ENCODE assay signal across 1 cellular context in the genomic region with DNA sequence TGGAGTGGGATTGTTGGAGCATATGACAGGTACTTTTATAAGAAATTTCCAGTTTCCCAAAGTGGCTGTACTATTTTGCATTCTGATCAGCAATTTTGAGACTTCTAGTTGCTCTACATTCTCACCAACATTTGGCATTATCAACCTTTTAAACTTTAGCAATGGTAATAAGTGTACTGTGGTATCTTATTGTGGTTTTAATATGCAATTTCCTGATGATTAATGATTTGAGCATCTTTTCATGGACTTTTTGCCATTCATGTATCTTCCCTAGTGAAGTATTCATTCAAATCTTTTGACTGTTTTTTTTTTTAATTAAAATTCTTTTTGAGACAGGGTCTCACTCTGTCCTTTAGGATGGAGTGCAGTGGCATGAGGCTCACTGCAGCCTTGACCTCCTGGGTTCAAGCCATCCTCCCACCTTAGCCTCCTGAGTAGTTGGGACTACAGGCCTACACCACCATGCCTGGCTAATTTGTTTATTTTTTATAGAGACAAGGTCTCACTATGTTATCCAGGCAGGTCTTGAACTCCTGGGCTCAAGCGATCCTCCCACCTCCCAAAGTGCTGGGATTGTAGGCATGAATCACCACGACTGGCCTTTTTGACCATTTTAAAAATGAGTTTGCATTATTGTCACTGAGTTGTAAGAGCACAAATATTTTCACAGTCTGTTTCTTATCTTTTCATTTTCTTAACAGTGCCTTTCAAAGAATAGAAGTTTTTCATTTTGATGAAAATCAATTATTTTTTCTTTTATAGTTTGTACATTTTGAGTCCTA.
TF ChIP-seq lines count a peak whose summit lies in the region.

No MANE protein-coding gene starts in this region.

TF ChIP-seq in K562, 482 proteins besides CTCF, POLR2A, EP300 and RAD21 (continued from another document and continues in another):
- TF ChIP-seq ZNF316 (IDR thresholded peaks at IDR 0.05) (0 out of 2 replicates have a peak, but pooled peaks have one; percentile 38), CBX5 (IDR thresholded peaks at IDR 0.05; ENCODE audit: borderline replicate concordance, low read depth) (no peak), RBBP5 (IDR thresholded peaks at IDR 0.05; ENCODE audit: borderline replicate concordance, insufficient read depth, low read length, poor library complexity, severe bottlenecking) (no peak), TCF7L2 (IDR thresholded peaks at IDR 0.05; ENCODE audit: low read depth, low read length) (no peak), TSC22D4 (tag; IDR thresholded peaks at IDR 0.05) (no peak), LCOR (CRISPR knock-in tag; IDR thresholded peaks at IDR 0.05) (no peak), ATF7 (IDR thresholded peaks at IDR 0.05) (no peak), TAF9B (IDR thresholded peaks at IDR 0.05; ENCODE audit: partially characterized antibody) (no peak), KDM1A (IDR thresholded peaks at IDR 0.05) (peak; percentile 81 to 83; a peak in 3 of 4 replicates), RCOR1 (IDR thresholded peaks at IDR 0.05; ENCODE audit: borderline replicate concordance in 1 of 2, low read depth in 2 of 2, low read length in 2 of 2) (peak in 1 of 2 experiments; percentile 74; a peak in 2 of 4 replicates), TCF3 (CRISPR knock-in tag; IDR thresholded peaks at IDR 0.05) (peak; percentile 34; the same call in 1 of the 2 replicates), CREBBP (IDR thresholded peaks at IDR 0.05; ENCODE audit: low read depth, low read length) (no peak), ZNF217 (CRISPR knock-in tag; IDR thresholded peaks at IDR 0.05) (no peak), JUN (IDR thresholded peaks at IDR 0.05; ENCODE audit: borderline replicate concordance, low read depth, low read length) (0 out of 2 replicates have a peak, but pooled peaks have one; percentile 48), JUN (CRISPR knock-in tag; IDR thresholded peaks at IDR 0.05; ENCODE audit: borderline replicate concordance) (no peak), SMARCA4 (IDR thresholded peaks at IDR 0.05) (peak; percentile 64; the same call in 1 of the 2 replicates), TBP (optimal IDR thresholded peaks at IDR 0.05; ENCODE audit: low read depth, low read length) (no peak), GTF2E2 (tag; IDR thresholded peaks at IDR 0.05) (no peak), CBFA2T2 (conservative IDR thresholded peaks at IDR 0.05) (peak; percentile 44), POLR3A (IDR thresholded peaks at IDR 0.05; ENCODE audit: borderline replicate concordance, extremely low read depth, insufficient read depth, insufficient read length) (no peak), ZSCAN32 (CRISPR knock-in tag; IDR thresholded peaks at IDR 0.05) (no peak), ARNT (IDR thresholded peaks at IDR 0.05) (no peak), HDAC1 (IDR thresholded peaks at IDR 0.05) (peak in 1 of 2 experiments; percentile 58; a peak in 1 of 4 replicates), TOE1 (IDR thresholded peaks at IDR 0.05; ENCODE audit: borderline replicate concordance) (no peak), TOE1 (CRISPR knock-in tag; IDR thresholded peaks at IDR 0.05; ENCODE audit: borderline replicate concordance, low read depth) (no peak), FOSL1 (tag; conservative IDR thresholded peaks at IDR 0.05) (peak; percentile 80), FIP1L1 (IDR thresholded peaks at IDR 0.05; ENCODE audit: low read depth, low read length, poor library complexity, severe bottlenecking) (no peak), MAFG (tag; conservative IDR thresholded peaks at IDR 0.05) (peak; percentile 19; the same call in 1 of the 2 replicates), ZFP30 (CRISPR knock-in tag; IDR thresholded peaks at IDR 0.05; ENCODE audit: borderline replicate concordance) (no peak), ARID2 (IDR thresholded peaks at IDR 0.05) (no peak), HDAC2 (IDR thresholded peaks at IDR 0.05) (0 out of 2 replicates have a peak, but pooled peaks have one; percentile 20), ARID1B (IDR thresholded peaks at IDR 0.05) (peak; percentile 68), ZNF384 (IDR thresholded peaks at IDR 0.05; ENCODE audit: low read depth, low read length) (no peak), C11orf30 (IDR thresholded peaks at IDR 0.05; ENCODE audit: low read depth) (peak; percentile 73), NR2C1 (IDR thresholded peaks at IDR 0.05) (no peak), NR2C1 (tag; IDR thresholded peaks at IDR 0.05) (no peak)
- TF ChIP-seq, protein P1, sequence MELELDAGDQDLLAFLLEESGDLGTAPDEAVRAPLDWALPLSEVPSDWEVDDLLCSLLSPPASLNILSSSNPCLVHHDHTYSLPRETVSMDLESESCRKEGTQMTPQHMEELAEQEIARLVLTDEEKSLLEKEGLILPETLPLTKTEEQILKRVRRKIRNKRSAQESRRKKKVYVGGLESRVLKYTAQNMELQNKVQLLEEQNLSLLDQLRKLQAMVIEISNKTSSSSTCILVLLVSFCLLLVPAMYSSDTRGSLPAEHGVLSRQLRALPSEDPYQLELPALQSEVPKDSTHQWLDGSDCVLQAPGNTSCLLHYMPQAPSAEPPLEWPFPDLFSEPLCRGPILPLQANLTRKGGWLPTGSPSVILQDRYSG (tag; conservative IDR thresholded peaks at IDR 0.05; ENCODE audit: low read depth) = no peak
- TF ChIP-seq, protein P2, sequence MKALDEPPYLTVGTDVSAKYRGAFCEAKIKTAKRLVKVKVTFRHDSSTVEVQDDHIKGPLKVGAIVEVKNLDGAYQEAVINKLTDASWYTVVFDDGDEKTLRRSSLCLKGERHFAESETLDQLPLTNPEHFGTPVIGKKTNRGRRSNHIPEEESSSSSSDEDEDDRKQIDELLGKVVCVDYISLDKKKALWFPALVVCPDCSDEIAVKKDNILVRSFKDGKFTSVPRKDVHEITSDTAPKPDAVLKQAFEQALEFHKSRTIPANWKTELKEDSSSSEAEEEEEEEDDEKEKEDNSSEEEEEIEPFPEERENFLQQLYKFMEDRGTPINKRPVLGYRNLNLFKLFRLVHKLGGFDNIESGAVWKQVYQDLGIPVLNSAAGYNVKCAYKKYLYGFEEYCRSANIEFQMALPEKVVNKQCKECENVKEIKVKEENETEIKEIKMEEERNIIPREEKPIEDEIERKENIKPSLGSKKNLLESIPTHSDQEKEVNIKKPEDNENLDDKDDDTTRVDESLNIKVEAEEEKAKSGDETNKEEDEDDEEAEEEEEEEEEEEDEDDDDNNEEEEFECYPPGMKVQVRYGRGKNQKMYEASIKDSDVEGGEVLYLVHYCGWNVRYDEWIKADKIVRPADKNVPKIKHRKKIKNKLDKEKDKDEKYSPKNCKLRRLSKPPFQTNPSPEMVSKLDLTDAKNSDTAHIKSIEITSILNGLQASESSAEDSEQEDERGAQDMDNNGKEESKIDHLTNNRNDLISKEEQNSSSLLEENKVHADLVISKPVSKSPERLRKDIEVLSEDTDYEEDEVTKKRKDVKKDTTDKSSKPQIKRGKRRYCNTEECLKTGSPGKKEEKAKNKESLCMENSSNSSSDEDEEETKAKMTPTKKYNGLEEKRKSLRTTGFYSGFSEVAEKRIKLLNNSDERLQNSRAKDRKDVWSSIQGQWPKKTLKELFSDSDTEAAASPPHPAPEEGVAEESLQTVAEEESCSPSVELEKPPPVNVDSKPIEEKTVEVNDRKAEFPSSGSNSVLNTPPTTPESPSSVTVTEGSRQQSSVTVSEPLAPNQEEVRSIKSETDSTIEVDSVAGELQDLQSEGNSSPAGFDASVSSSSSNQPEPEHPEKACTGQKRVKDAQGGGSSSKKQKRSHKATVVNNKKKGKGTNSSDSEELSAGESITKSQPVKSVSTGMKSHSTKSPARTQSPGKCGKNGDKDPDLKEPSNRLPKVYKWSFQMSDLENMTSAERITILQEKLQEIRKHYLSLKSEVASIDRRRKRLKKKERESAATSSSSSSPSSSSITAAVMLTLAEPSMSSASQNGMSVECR (CRISPR knock-in tag; IDR thresholded peaks at IDR 0.05) = no peak
- TF ChIP-seq, protein P3, sequence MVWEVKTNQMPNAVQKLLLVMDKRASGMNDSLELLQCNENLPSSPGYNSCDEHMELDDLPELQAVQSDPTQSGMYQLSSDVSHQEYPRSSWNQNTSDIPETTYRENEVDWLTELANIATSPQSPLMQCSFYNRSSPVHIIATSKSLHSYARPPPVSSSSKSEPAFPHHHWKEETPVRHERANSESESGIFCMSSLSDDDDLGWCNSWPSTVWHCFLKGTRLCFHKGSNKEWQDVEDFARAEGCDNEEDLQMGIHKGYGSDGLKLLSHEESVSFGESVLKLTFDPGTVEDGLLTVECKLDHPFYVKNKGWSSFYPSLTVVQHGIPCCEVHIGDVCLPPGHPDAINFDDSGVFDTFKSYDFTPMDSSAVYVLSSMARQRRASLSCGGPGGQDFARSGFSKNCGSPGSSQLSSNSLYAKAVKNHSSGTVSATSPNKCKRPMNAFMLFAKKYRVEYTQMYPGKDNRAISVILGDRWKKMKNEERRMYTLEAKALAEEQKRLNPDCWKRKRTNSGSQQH (CRISPR knock-in tag; IDR thresholded peaks at IDR 0.05) = no peak
- TF ChIP-seq, protein P4, sequence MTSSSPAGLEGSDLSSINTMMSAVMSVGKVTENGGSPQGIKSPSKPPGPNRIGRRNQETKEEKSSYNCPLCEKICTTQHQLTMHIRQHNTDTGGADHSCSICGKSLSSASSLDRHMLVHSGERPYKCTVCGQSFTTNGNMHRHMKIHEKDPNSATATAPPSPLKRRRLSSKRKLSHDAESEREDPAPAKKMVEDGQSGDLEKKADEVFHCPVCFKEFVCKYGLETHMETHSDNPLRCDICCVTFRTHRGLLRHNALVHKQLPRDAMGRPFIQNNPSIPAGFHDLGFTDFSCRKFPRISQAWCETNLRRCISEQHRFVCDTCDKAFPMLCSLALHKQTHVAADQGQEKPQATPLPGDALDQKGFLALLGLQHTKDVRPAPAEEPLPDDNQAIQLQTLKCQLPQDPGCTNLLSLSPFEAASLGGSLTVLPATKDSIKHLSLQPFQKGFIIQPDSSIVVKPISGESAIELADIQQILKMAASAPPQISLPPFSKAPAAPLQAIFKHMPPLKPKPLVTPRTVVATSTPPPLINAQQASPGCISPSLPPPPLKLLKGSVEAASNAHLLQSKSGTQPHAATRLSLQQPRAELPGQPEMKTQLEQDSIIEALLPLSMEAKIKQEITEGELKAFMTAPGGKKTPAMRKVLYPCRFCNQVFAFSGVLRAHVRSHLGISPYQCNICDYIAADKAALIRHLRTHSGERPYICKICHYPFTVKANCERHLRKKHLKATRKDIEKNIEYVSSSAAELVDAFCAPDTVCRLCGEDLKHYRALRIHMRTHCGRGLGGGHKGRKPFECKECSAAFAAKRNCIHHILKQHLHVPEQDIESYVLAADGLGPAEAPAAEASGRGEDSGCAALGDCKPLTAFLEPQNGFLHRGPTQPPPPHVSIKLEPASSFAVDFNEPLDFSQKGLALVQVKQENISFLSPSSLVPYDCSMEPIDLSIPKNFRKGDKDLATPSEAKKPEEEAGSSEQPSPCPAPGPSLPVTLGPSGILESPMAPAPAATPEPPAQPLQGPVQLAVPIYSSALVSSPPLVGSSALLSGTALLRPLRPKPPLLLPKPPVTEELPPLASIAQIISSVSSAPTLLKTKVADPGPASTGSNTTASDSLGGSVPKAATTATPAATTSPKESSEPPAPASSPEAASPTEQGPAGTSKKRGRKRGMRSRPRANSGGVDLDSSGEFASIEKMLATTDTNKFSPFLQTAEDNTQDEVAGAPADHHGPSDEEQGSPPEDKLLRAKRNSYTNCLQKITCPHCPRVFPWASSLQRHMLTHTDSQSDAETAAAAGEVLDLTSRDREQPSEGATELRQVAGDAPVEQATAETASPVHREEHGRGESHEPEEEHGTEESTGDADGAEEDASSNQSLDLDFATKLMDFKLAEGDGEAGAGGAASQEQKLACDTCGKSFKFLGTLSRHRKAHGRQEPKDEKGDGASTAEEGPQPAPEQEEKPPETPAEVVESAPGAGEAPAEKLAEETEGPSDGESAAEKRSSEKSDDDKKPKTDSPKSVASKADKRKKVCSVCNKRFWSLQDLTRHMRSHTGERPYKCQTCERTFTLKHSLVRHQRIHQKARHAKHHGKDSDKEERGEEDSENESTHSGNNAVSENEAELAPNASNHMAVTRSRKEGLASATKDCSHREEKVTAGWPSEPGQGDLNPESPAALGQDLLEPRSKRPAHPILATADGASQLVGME (CRISPR knock-in tag; IDR thresholded peaks at IDR 0.05) = no peak
- TF ChIP-seq, protein P5, sequence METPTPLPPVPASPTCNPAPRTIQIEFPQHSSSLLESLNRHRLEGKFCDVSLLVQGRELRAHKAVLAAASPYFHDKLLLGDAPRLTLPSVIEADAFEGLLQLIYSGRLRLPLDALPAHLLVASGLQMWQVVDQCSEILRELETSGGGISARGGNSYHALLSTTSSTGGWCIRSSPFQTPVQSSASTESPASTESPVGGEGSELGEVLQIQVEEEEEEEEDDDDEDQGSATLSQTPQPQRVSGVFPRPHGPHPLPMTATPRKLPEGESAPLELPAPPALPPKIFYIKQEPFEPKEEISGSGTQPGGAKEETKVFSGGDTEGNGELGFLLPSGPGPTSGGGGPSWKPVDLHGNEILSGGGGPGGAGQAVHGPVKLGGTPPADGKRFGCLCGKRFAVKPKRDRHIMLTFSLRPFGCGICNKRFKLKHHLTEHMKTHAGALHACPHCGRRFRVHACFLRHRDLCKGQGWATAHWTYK (CRISPR knock-in tag; IDR thresholded peaks at IDR 0.05) = no peak
- TF ChIP-seq, protein P6, sequence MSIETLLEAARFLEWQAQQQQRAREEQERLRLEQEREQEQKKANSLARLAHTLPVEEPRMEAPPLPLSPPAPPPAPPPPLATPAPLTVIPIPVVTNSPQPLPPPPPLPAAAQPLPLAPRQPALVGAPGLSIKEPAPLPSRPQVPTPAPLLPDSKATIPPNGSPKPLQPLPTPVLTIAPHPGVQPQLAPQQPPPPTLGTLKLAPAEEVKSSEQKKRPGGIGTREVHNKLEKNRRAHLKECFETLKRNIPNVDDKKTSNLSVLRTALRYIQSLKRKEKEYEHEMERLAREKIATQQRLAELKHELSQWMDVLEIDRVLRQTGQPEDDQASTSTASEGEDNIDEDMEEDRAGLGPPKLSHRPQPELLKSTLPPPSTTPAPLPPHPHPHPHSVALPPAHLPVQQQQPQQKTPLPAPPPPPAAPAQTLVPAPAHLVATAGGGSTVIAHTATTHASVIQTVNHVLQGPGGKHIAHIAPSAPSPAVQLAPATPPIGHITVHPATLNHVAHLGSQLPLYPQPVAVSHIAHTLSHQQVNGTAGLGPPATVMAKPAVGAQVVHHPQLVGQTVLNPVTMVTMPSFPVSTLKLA (conservative IDR thresholded peaks at IDR 0.05) = no peak
- TF ChIP-seq, protein P7, sequence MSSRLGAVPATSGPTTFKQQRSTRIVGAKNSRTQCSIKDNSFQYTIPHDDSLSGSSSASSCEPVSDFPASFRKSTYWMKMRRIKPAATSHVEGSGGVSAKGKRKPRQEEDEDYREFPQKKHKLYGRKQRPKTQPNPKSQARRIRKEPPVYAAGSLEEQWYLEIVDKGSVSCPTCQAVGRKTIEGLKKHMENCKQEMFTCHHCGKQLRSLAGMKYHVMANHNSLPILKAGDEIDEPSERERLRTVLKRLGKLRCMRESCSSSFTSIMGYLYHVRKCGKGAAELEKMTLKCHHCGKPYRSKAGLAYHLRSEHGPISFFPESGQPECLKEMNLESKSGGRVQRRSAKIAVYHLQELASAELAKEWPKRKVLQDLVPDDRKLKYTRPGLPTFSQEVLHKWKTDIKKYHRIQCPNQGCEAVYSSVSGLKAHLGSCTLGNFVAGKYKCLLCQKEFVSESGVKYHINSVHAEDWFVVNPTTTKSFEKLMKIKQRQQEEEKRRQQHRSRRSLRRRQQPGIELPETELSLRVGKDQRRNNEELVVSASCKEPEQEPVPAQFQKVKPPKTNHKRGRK (tag; IDR thresholded peaks at IDR 0.05) = no peak
